8 cellular contexts compared by ENCODE assay signal in the genomic region with DNA sequence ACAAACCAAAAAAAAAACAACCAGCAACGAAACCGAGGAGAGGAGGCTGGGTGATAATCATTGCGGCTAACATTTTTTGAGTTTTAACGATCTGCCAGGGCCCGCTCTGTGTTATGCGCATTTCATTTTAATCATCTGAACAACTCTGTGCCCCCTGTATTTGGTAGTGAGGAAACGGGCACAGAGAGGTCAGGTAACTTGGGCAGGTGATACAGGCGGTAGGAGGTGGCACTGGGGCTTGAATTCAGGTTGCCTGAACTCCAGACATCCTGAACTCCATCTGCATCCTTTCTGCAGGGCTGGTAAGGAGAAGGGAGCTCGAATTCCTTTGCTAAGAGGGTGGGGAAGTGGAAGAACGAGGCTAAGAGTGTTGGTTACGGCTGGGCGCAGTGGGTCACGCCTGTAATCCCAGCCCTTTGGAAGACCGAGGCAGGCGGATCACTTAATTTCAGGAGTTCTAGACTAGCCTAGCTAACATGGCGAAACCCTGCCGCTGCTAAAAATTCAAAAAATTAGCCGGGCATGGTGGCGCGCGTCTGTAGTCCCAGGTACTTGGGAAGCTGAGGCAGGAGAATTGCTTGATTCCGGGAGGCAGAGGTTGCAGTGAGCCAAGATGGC. TPM values are rescaled to one million over a fixed set of nuclear protein-coding genes. Genes with fewer than 3 reads are reported as not detected.
DNase-seq lines count a peak whose midpoint lies in the region; ATAC-seq and TF ChIP-seq lines count a peak whose summit lies in the region.

No MANE protein-coding gene starts in this region.

- H3K9me3 ChIP-seq in breast epithelium (no peaks in the 10 kb centered on the region), muscle layer of duodenum (ENCODE audit: control insufficient read depth in 1 of 2, low read length in 2 of 2) (no peaks in the 10 kb centered on the region)

- H3K4me3 ChIP-seq in AG10803 (ENCODE audit: low read length) (peak overlapping the region; percentile 84), HL-60 (replicated peaks; ENCODE audit: insufficient read depth, low read length) (peak overlapping the region; percentile 91), breast epithelium (peak overlapping the region; percentile 69 to 92 (median 86)), muscle layer of duodenum (ENCODE audit: low read depth in 1 of 2, low read length in 2 of 2) (peak overlapping the region; percentile 85 to 98)

- intact Hi-C loops in breast epithelium (cut with DNase I; ENCODE audit: low total_unique reads) = no loop called here

- H3K4me1 ChIP-seq in breast epithelium (no peaks in the 10 kb centered on the region), muscle layer of duodenum (ENCODE audit: control insufficient read depth in 1 of 2, insufficient read depth in 2 of 2, low read length in 2 of 2) (peaks cover 0 to 13% of the 10 kb centered on the region in 2 donors)

- TF ChIP-seq POLR2A in breast epithelium (IDR thresholded peaks at IDR 0.05) = no peak
- TF ChIP-seq POLR2A in GM18505 (IDR thresholded peaks at IDR 0.05; ENCODE audit: borderline replicate concordance, extremely low read depth, insufficient read depth, insufficient read length) = no peak

- DNase-seq in AG10803 (ENCODE audit: low read depth) = no peak
- no peak for DNase-seq in HL-60 (ENCODE audit: low read depth in 1 of 2, low spot score in 1 of 2)
- peak in 1 of 2 donors; percentile 10 for DNase-seq in breast epithelium (ENCODE audit: low spot score in 2 of 2)
- DNase-seq in NCI-H1436 (lab: John Stamatoyannopoulos, UW) = no peak
- DNase-seq in activated CD4-positive, CD25-positive, alpha-beta regulatory T cell (lab: John Stamatoyannopoulos, UW) = no peak
- no peak for DNase-seq in NCI-H82 treated with DMSO at 0.1 percent for 48 hours (lab: John Stamatoyannopoulos, UW; ENCODE audit: unreplicated experiment)

- H3K27ac ChIP-seq in HL-60 (replicated peaks) (peak overlapping the region; percentile 81), breast epithelium (no peak overlapping the region), muscle layer of duodenum (ENCODE audit: low read length) (no peak overlapping the region)

- no peaks in the 10 kb centered on the region for H3K27me3 ChIP-seq in HL-60 (ENCODE audit: insufficient read depth, poor library complexity, severe bottlenecking)
- H3K27me3 ChIP-seq in breast epithelium = no peaks in the 10 kb centered on the region
- H3K27me3 ChIP-seq in muscle layer of duodenum (ENCODE audit: low read depth, low read length) = no peaks in the 10 kb centered on the region

- H3K36me3 ChIP-seq in breast epithelium (no peaks in the 10 kb centered on the region), muscle layer of duodenum (ENCODE audit: control insufficient read depth in 1 of 2, insufficient read depth in 2 of 2, low read length in 2 of 2) (peaks cover 3 to 19% of the 10 kb centered on the region in 2 donors)

- ATAC-seq in GM18505 (IDR thresholded peaks at IDR 0.05; ENCODE audit: unreplicated experiment) = no peak

- no peak for TF ChIP-seq CTCF in AG10803 (conservative IDR thresholded peaks at IDR 0.05; ENCODE audit: low read length)
- no peak for TF ChIP-seq CTCF in HL-60 (IDR thresholded peaks at IDR 0.05; ENCODE audit: insufficient read depth, low read length)
- no peak for TF ChIP-seq CTCF in breast epithelium (IDR thresholded peaks at IDR 0.05)

RNA-seq across cellular contexts. Expression of gene CLUAP1, which starts 1.1 kb away (rescaled TPM):
- total RNA-seq in breast epithelium = 10 to 100 TPM; 20.8 to 27.1 (median 24.6) TPM

RNA-seq across cellular contexts. Expression of gene C16orf90, which starts 6.6 kb away (rescaled TPM):
- not detected for total RNA-seq in breast epithelium

RNA-seq across cellular contexts. Expression of gene NAA60, which starts 58.4 kb away (rescaled TPM):
- 10 to 100 TPM; 25.4 to 25.9 (median 25.5) TPM for total RNA-seq in breast epithelium

RNA-seq across cellular contexts. Expression of gene ZNF597, which starts 58.6 kb away (rescaled TPM):
- 1 to 10 TPM; 2.1 to 3.6 (median 2.8) TPM for total RNA-seq in breast epithelium
